11 cellular contexts compared by ENCODE assay signal in genomic region chr19:8451377-8451776, GRCh38. TPM values are rescaled to one million over a fixed set of nuclear protein-coding genes. Genes with fewer than 3 reads are reported as not detected.
DNase-seq lines count a peak whose midpoint lies in the region; ATAC-seq and TF ChIP-seq lines count a peak whose summit lies in the region.
"Had no signal": no experiment of that assay in that cellular context is flagged by ENCODE, and none has a peak within 500 bp of the region (broad histone marks: within the 10 kb centered on the region; RNA-seq: fewer than 3 reads in every experiment).

No MANE protein-coding gene starts in this region.

- H3K4me3 Mint-ChIP-seq in activated T-cell treated with anti-CD3 and anti-CD28 coated beads, Interleukin-2, amount 50 U/mL, for 24 hours, result peak overlapping the region; percentile 32
- H3K4me3 Mint-ChIP-seq in activated CD8-positive, alpha-beta T cell treated with anti-CD3 and anti-CD28 coated beads for 36 hours, result no peak overlapping the region
- no peak overlapping the region for H3K4me3 Mint-ChIP-seq in stimulated activated memory B cell treated with anti-CD40 and anti-IgM and Interleukin-4, amounts not matched to agents 10 μg/mL and 1 μg/mL and 100 μg/mL, for 72 hours

- no peak for ATAC-seq in activated CD8-positive, alpha-beta T cell treated with anti-CD3 and anti-CD28 coated beads for 36 hours
- ATAC-seq in left lobe of liver, result peak; percentile 61
- no peak for ATAC-seq in stimulated activated memory B cell treated with anti-CD40 and anti-IgM and Interleukin-4, amounts not matched to agents 10 μg/mL and 1 μg/mL and 100 μg/mL, for 72 hours

- intact Hi-C loops in activated CD8-positive, alpha-beta T cell treated with anti-CD3 and anti-CD28 coated beads for 36 hours (cut with micrococcal nuclease), result no loop called here

- POLR2A ChIA-PET in activated CD8-positive, alpha-beta T cell treated with anti-CD3 and anti-CD28 coated beads for 36 hours (lab: Charles Lee), result interaction anchor here (1.0 to 2.5 kb wide), 6 partner anchors 9 to 125 kb away, joined by 3 to 13 read pairs (median 4); partner anchors contain the start of gene MYO1F

- no peaks in the 10 kb centered on the region for H3K27me3 Mint-ChIP-seq in activated T-cell treated with anti-CD3 and anti-CD28 coated beads, Interleukin-2, amount 50 U/mL, for 24 hours
- no peaks in the 10 kb centered on the region for H3K27me3 Mint-ChIP-seq in activated CD8-positive, alpha-beta T cell treated with anti-CD3 and anti-CD28 coated beads for 36 hours
- H3K27me3 Mint-ChIP-seq in stimulated activated memory B cell treated with anti-CD40 and anti-IgM and Interleukin-4, amounts not matched to agents 10 μg/mL and 1 μg/mL and 100 μg/mL, for 72 hours, result no peaks in the 10 kb centered on the region

- CTCF ChIA-PET in activated CD8-positive, alpha-beta T cell treated with anti-CD3 and anti-CD28 coated beads for 36 hours (lab: Charles Lee), result interaction anchor here (1.0 to 1.9 kb wide), 4 partner anchors 29 to 98 kb away, joined by 3 to 8 read pairs (median 4); no protein-coding TSS in a partner anchor

- no peak for TF ChIP-seq CTCF in activated CD8-positive, alpha-beta T cell treated with anti-CD3 and anti-CD28 coated beads for 36 hours (IDR thresholded peaks at IDR 0.05)

- no peaks in the 10 kb centered on the region for H3K9me3 Mint-ChIP-seq in activated T-cell treated with anti-CD3 and anti-CD28 coated beads, Interleukin-2, amount 50 U/mL, for 24 hours
- H3K9me3 Mint-ChIP-seq in activated CD8-positive, alpha-beta T cell treated with anti-CD3 and anti-CD28 coated beads for 36 hours, result no peaks in the 10 kb centered on the region
- no peaks in the 10 kb centered on the region for H3K9me3 Mint-ChIP-seq in stimulated activated memory B cell treated with anti-CD40 and anti-IgM and Interleukin-4, amounts not matched to agents 10 μg/mL and 1 μg/mL and 100 μg/mL, for 72 hours

- no peak for DNase-seq in activated T-cell treated with anti-CD3 and anti-CD28 coated beads, Interleukin-2, amount 50 U/mL, for 24 hours
- DNase-seq in activated T-cell treated with anti-CD3 and anti-CD28 coated beads, Interleukin-2, amount 50 U/mL, for 48 hours, result no peak
- no peak for DNase-seq in activated CD8-positive, alpha-beta T cell treated with anti-CD3 and anti-CD28 coated beads for 36 hours
- DNase-seq in left lobe of liver (ENCODE audit: low spot score), result no peak
- DNase-seq in DMS153 (lab: John Stamatoyannopoulos, UW), result no peak
- no peak for DNase-seq in iPS-NIHi7 (ENCODE audit: extremely low spot score)
- no peak for DNase-seq in activated CD4-positive, CD25-positive, alpha-beta regulatory T cell (lab: John Stamatoyannopoulos, UW)
- DNase-seq: NCI-H1694 treated with DMSO at 0.1 percent for 48 hours, nucleus accumbens had no signal

- peak overlapping the region; percentile 82 for H3K27ac Mint-ChIP-seq in activated T-cell treated with anti-CD3 and anti-CD28 coated beads, Interleukin-2, amount 50 U/mL, for 24 hours
- peak overlapping the region; percentile 48 for H3K27ac Mint-ChIP-seq in activated CD8-positive, alpha-beta T cell treated with anti-CD3 and anti-CD28 coated beads for 36 hours
- peak overlapping the region; percentile 49 for H3K27ac Mint-ChIP-seq in stimulated activated memory B cell treated with anti-CD40 and anti-IgM and Interleukin-4, amounts not matched to agents 10 μg/mL and 1 μg/mL and 100 μg/mL, for 72 hours

- H3K36me3 Mint-ChIP-seq in activated T-cell treated with anti-CD3 and anti-CD28 coated beads, Interleukin-2, amount 50 U/mL, for 24 hours (ENCODE audit: low read depth), result peaks cover 85% of the 10 kb centered on the region
- H3K36me3 Mint-ChIP-seq in activated CD8-positive, alpha-beta T cell treated with anti-CD3 and anti-CD28 coated beads for 36 hours (ENCODE audit: low read depth), result peaks cover 59% of the 10 kb centered on the region
- H3K36me3 Mint-ChIP-seq in stimulated activated memory B cell treated with anti-CD40 and anti-IgM and Interleukin-4, amounts not matched to agents 10 μg/mL and 1 μg/mL and 100 μg/mL, for 72 hours, result peaks cover 40% of the 10 kb centered on the region

- H3K4me1 Mint-ChIP-seq in activated T-cell treated with anti-CD3 and anti-CD28 coated beads, Interleukin-2, amount 50 U/mL, for 24 hours (ENCODE audit: low read depth), result peaks cover 88% of the 10 kb centered on the region
- H3K4me1 Mint-ChIP-seq in activated CD8-positive, alpha-beta T cell treated with anti-CD3 and anti-CD28 coated beads for 36 hours (ENCODE audit: low read depth), result peaks cover 79% of the 10 kb centered on the region
- H3K4me1 Mint-ChIP-seq in stimulated activated memory B cell treated with anti-CD40 and anti-IgM and Interleukin-4, amounts not matched to agents 10 μg/mL and 1 μg/mL and 100 μg/mL, for 72 hours, result peaks cover 90% of the 10 kb centered on the region

RNA-seq across cellular contexts. Expression of gene HNRNPM, which starts 6.6 kb away (rescaled TPM):
- 100 to 1,000 TPM; 242 to 254 TPM for total RNA-seq in activated CD8-positive, alpha-beta T cell treated with anti-CD3 and anti-CD28 coated beads for 36 hours
- total RNA-seq in left lobe of liver, result 66.9 TPM

RNA-seq across cellular contexts. Expression of gene MARCHF2, which starts 38.3 kb away (rescaled TPM):
- 1 to 10 TPM; 8.0 to 8.6 TPM for total RNA-seq in activated CD8-positive, alpha-beta T cell treated with anti-CD3 and anti-CD28 coated beads for 36 hours
- 44.6 TPM for total RNA-seq in left lobe of liver

RNA-seq across cellular contexts. Expression of gene PRAM1, which starts 51.1 kb away (rescaled TPM):
- 1 to 10 TPM in 1 of 2 experiments, under 1 TPM in 1; 0.74 to 1.1 TPM for total RNA-seq in activated CD8-positive, alpha-beta T cell treated with anti-CD3 and anti-CD28 coated beads for 36 hours
- 1.7 TPM for total RNA-seq in left lobe of liver
- total RNA-seq: bronchial epithelial cell had no signal
